In the genomic region with DNA sequence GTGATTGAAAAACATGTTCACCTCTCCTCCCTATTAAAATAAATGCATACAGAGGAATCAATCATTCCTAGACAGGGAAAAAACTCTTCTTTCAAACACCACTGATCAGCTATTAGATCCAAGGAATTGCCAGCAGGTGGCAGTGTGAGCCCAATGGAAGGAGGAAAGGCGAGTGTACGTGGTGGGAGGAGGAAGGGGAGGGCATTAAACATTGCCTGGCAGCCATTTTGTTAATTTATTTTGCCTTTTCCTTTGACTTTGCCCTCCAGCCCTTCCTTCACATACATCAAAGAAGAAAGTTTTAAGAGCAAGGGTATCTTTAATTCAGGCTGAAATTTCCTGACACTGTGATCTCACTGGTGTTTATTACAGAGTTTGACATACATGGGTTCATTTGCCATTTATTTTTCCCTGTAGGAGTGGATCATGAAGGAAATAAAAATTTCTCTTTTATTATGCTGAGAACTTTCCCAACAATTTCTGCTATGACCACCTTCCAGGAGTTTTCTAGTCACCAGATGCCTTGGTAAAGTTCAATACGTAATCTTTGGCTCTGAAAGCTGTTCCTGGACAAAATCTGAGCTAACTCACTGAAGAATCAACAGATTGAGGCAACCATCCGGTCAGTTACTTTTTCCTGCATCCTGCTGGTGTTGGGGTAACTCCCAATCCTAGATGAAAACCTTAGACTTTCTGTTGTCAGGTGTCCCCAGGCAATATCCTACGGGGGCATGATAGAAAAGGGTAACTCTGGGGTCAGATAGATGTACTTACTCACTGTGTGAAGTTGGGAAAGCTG, we compare ENCODE assay signal across 1 cellular context.
TF ChIP-seq lines count a peak whose summit lies in the region.

No MANE protein-coding gene starts in this region.

TF ChIP-seq in K562, 482 proteins besides CTCF, POLR2A, EP300 and RAD21 (continued from another document):
- TF ChIP-seq, protein P1, sequence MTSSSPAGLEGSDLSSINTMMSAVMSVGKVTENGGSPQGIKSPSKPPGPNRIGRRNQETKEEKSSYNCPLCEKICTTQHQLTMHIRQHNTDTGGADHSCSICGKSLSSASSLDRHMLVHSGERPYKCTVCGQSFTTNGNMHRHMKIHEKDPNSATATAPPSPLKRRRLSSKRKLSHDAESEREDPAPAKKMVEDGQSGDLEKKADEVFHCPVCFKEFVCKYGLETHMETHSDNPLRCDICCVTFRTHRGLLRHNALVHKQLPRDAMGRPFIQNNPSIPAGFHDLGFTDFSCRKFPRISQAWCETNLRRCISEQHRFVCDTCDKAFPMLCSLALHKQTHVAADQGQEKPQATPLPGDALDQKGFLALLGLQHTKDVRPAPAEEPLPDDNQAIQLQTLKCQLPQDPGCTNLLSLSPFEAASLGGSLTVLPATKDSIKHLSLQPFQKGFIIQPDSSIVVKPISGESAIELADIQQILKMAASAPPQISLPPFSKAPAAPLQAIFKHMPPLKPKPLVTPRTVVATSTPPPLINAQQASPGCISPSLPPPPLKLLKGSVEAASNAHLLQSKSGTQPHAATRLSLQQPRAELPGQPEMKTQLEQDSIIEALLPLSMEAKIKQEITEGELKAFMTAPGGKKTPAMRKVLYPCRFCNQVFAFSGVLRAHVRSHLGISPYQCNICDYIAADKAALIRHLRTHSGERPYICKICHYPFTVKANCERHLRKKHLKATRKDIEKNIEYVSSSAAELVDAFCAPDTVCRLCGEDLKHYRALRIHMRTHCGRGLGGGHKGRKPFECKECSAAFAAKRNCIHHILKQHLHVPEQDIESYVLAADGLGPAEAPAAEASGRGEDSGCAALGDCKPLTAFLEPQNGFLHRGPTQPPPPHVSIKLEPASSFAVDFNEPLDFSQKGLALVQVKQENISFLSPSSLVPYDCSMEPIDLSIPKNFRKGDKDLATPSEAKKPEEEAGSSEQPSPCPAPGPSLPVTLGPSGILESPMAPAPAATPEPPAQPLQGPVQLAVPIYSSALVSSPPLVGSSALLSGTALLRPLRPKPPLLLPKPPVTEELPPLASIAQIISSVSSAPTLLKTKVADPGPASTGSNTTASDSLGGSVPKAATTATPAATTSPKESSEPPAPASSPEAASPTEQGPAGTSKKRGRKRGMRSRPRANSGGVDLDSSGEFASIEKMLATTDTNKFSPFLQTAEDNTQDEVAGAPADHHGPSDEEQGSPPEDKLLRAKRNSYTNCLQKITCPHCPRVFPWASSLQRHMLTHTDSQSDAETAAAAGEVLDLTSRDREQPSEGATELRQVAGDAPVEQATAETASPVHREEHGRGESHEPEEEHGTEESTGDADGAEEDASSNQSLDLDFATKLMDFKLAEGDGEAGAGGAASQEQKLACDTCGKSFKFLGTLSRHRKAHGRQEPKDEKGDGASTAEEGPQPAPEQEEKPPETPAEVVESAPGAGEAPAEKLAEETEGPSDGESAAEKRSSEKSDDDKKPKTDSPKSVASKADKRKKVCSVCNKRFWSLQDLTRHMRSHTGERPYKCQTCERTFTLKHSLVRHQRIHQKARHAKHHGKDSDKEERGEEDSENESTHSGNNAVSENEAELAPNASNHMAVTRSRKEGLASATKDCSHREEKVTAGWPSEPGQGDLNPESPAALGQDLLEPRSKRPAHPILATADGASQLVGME (CRISPR knock-in tag; IDR thresholded peaks at IDR 0.05) = no peak
- TF ChIP-seq ATF7 (IDR thresholded peaks at IDR 0.05) (0 out of 2 replicates have a peak, but pooled peaks have one; percentile 20), ZSCAN29 (IDR thresholded peaks at IDR 0.05) (no peak), SOX6 (IDR thresholded peaks at IDR 0.05) (0 out of 2 replicates have a peak, but pooled peaks have one; percentile 15), EP400 (IDR thresholded peaks at IDR 0.05) (peak; percentile 71; the same call in 1 of the 2 replicates), KAT2B (IDR thresholded peaks at IDR 0.05; ENCODE audit: low read depth, low read length) (no peak), MTA2 (IDR thresholded peaks at IDR 0.05; ENCODE audit: low read depth) (no peak), MTA1 (IDR thresholded peaks at IDR 0.05; ENCODE audit: borderline replicate concordance) (no peak)
- TF ChIP-seq, protein P2, sequence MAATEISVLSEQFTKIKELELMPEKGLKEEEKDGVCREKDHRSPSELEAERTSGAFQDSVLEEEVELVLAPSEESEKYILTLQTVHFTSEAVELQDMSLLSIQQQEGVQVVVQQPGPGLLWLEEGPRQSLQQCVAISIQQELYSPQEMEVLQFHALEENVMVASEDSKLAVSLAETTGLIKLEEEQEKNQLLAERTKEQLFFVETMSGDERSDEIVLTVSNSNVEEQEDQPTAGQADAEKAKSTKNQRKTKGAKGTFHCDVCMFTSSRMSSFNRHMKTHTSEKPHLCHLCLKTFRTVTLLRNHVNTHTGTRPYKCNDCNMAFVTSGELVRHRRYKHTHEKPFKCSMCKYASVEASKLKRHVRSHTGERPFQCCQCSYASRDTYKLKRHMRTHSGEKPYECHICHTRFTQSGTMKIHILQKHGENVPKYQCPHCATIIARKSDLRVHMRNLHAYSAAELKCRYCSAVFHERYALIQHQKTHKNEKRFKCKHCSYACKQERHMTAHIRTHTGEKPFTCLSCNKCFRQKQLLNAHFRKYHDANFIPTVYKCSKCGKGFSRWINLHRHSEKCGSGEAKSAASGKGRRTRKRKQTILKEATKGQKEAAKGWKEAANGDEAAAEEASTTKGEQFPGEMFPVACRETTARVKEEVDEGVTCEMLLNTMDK (IDR thresholded peaks at IDR 0.05; ENCODE audit: borderline replicate concordance, insufficient read depth, low read depth, low read length, poor library complexity, severe bottlenecking) = peak; percentile 48
- TF ChIP-seq, protein P3, sequence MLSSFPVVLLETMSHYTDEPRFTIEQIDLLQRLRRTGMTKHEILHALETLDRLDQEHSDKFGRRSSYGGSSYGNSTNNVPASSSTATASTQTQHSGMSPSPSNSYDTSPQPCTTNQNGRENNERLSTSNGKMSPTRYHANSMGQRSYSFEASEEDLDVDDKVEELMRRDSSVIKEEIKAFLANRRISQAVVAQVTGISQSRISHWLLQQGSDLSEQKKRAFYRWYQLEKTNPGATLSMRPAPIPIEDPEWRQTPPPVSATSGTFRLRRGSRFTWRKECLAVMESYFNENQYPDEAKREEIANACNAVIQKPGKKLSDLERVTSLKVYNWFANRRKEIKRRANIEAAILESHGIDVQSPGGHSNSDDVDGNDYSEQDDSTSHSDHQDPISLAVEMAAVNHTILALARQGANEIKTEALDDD (IDR thresholded peaks at IDR 0.05) = no peak
